8 cellular contexts compared by ENCODE assay signal in the genomic region with DNA sequence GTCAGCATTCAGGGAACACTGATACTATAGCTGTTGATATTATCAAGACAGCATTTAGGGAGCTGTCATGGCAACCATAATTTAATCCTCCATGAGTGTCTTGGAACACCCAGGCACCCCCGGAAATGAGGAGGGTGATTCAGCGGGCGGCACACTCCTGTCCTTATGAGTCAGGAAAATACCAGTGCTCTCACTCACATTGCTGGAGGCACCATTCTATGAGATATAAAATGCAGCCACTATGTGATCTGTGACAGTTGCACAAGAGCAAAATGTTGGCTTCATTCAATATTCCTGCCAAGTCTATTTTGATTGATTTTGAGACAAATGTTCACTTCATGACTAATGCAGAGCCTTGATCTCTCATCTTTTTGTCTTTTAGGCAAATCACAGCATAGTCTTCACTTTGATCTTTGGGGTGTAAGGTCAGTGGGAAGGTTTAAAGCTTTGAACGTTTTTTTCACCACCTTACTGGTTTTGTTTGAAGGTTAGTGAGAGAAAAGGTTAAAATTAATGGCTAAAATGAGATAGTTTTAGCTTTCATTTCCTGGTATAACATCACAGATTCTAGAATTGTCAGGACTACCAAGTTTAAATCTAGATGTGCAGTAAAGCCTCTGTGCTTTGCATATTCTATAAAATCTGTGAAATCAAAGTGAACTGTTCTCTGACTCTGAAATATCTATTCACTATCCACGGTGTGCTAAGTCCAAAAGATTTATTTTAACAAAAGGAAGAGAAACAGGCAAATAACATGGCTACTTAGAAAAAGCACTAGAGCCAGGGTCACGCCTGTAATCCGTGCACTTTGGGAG. TPM values are rescaled to one million over a fixed set of nuclear protein-coding genes. Genes with fewer than 3 reads are reported as not detected.
DNase-seq lines count a peak whose midpoint lies in the region; ATAC-seq, FAIRE-seq and TF ChIP-seq lines count a peak whose summit lies in the region.

No MANE protein-coding gene starts in this region.

- H4K20me1 ChIP-seq in endothelial cell of umbilical vein (replicated peaks; ENCODE audit: control insufficient read depth, extremely low read depth, insufficient read depth, low read length), result no peaks in the 10 kb centered on the region

- H3K4me1 ChIP-seq in endothelial cell of umbilical vein (ENCODE audit: control insufficient read depth, extremely low read depth, insufficient read depth, low read length) (peaks cover 35% of the 10 kb centered on the region), pancreas (peaks cover 47 to 73% (median 58%) of the 10 kb centered on the region in 3 donors)

- BruUV-seq in endothelial cell of umbilical vein (replicated peaks; lab: Mats Ljungman, UMichigan), result TSS peak; percentile 74

- TF ChIP-seq CTCF in endothelial cell of umbilical vein (IDR thresholded peaks at IDR 0.05; ENCODE audit: extremely low read depth in 1 of 2, insufficient read depth in 1 of 2, low read depth in 1 of 2, low read length in 2 of 2) (no peak), pancreas (IDR thresholded peaks at IDR 0.05) (no peak)

- dilution Hi-C loops in endothelial cell of umbilical vein (cut with MboI; ENCODE audit: extremely low pct_ligation_motif_present, low sequenced_read_pairs), result no loop called here

- peak; percentile 99 for DNase-seq in EL
- DNase-seq in NCI-H446 (lab: John Stamatoyannopoulos, UW), result peak; percentile 35 to 66
- DNase-seq in endothelial cell of umbilical vein (ENCODE audit: low read depth, low spot score), result peak; percentile 78
- DNase-seq in pancreas, result no peak
- no peak for DNase-seq in amygdala (lab: John Stamatoyannopoulos, UW)

- H3K27ac ChIP-seq in endothelial cell of umbilical vein (ENCODE audit: insufficient read depth, low read depth, low read length) (peak overlapping the region; percentile 77), pancreas (peak overlapping the region in 3 of 4 donors; percentile 8 to 88 (median 85))

- H3K27me3 ChIP-seq in endothelial cell of umbilical vein (ENCODE audit: control insufficient read depth in 2 of 2, insufficient read depth in 2 of 2, low read length in 2 of 2) (no peaks in the 10 kb centered on the region), pancreas (no peaks in the 10 kb centered on the region)

- H3K4me2 ChIP-seq in endothelial cell of umbilical vein (ENCODE audit: insufficient read depth, low read length), result peak overlapping the region; percentile 61

- POLR2A ChIA-PET in endothelial cell of umbilical vein (lab: Charles Lee), result interaction anchor here (0.9 kb wide), 1 partner anchor 52 kb away, joined by 3 read pairs; no protein-coding TSS in a partner anchor

- peak in 3 of 4 donors; percentile 20 to 55 (median 39) for ATAC-seq in pancreas
- ATAC-seq in GM21447 (IDR thresholded peaks at IDR 0.05; ENCODE audit: unreplicated experiment), result no peak
- no peak for ATAC-seq in HG02759 (IDR thresholded peaks at IDR 0.05; ENCODE audit: unreplicated experiment)
- no peak for ATAC-seq in GM18867 (IDR thresholded peaks at IDR 0.05; ENCODE audit: unreplicated experiment)

- intact Hi-C loops in endothelial cell of umbilical vein (cut with micrococcal nuclease), result loop anchor here (1.0 kb wide), 1 partner anchor 13 kb away; the partner anchor contains the start of gene ARHGAP12
- intact Hi-C loops in pancreas (cut with DNase I), result no loop called here

- H3K9ac ChIP-seq in endothelial cell of umbilical vein (replicated peaks; ENCODE audit: extremely low read depth, insufficient read depth, low read length), result peak overlapping the region; percentile 50

- no peaks in the 10 kb centered on the region for H3K9me1 ChIP-seq in endothelial cell of umbilical vein (replicated peaks; ENCODE audit: control insufficient read depth, extremely low read depth, insufficient read depth, low read length)

- no peak for TF ChIP-seq POLR2A in endothelial cell of umbilical vein (IDR thresholded peaks at IDR 0.05; ENCODE audit: low read depth, low read length)

- peak overlapping the region; percentile 23 for H2AFZ ChIP-seq in endothelial cell of umbilical vein (ENCODE audit: low read depth, low read length)

- H3K4me3 ChIP-seq in endothelial cell of umbilical vein (replicated peaks in 1 of 3; ENCODE audit: insufficient read depth in 1 of 3, low read depth in 1 of 3, low read length in 3 of 3), result no peak overlapping the region
- no peak overlapping the region for H3K4me3 ChIP-seq in pancreas

- H3K9me3 ChIP-seq in endothelial cell of umbilical vein (replicated peaks; ENCODE audit: control insufficient read depth, insufficient read depth, low read length) (no peaks in the 10 kb centered on the region), pancreas (no peaks in the 10 kb centered on the region)

- FAIRE-seq in endothelial cell of umbilical vein (lab: Jason Lieb, UNC), result peak; percentile 77
- FAIRE-seq in pancreas (lab: Jason Lieb, UNC), result no peak

- 47 to 48% methylated on average over 7 of the region's 7 CpGs for WGBS in pancreas, 2 donors

- H3K79me2 ChIP-seq in endothelial cell of umbilical vein (ENCODE audit: control insufficient read depth, insufficient read depth, low read length), result no peaks in the 10 kb centered on the region

- CTCF ChIA-PET in endothelial cell of umbilical vein (lab: Charles Lee), result interaction anchor here (1.0 to 1.3 kb wide), 5 partner anchors 11 to 104 kb away, joined by 3 to 10 read pairs (median 4); partner anchors contain the start of gene ARHGAP12

- no peaks in the 10 kb centered on the region for H3K36me3 ChIP-seq in endothelial cell of umbilical vein (ENCODE audit: control insufficient read depth in 2 of 2, extremely low read depth in 1 of 2, insufficient read depth in 2 of 2, low read length in 2 of 2)
- H3K36me3 ChIP-seq in pancreas, result no peaks in the 10 kb centered on the region

TF ChIP-seq in endothelial cell of umbilical vein, 7 proteins besides CTCF, POLR2A, EP300 and RAD21:
- peak; percentile 84 for TF ChIP-seq GATA2 (IDR thresholded peaks at IDR 0.05; ENCODE audit: insufficient read depth, insufficient read length, low read depth, low read length)
- peak; percentile 98 for TF ChIP-seq FOS (IDR thresholded peaks at IDR 0.05; ENCODE audit: borderline replicate concordance, insufficient read depth, low read length)
- TF ChIP-seq JUN (IDR thresholded peaks at IDR 0.05; ENCODE audit: borderline replicate concordance, insufficient read depth, insufficient read length, low read depth), result peak; percentile 90
- peak; percentile 74 for TF ChIP-seq POLR2AphosphoS5 (IDR thresholded peaks at IDR 0.05; ENCODE audit: insufficient read depth, low read depth, low read length)
- TF ChIP-seq EZH2 (IDR thresholded peaks at IDR 0.05; ENCODE audit: borderline replicate concordance, low read depth, low read length, severe bottlenecking), result no peak

RNA-seq across cellular contexts. Expression of gene ARHGAP12, which starts 12.4 kb away (rescaled TPM):
- total RNA-seq in endothelial cell of umbilical vein (19.2 and 19.3 TPM in 2 replicates), pancreas (10 to 100 TPM; 16.3 to 27.0 (median 21.3) TPM)
- polyA plus RNA-seq in endothelial cell of umbilical vein (3.7 and 5.8 TPM in 2 replicates), pancreas (10 to 100 TPM; 24.7 to 30.1 TPM)
- polyA plus RNA-seq in endothelial cell of umbilical vein (2011; cell fraction: cytosol; rRNA removed), result 5.7 TPM in 2 replicates
- polyA plus RNA-seq in endothelial cell of umbilical vein (2011; cell fraction: nucleus; rRNA removed), result 22.2 and 27.5 TPM in 2 replicates
- polyA plus RNA-seq in endothelial cell of umbilical vein (2012), result 14.0 TPM in 2 replicates
- 12.4 and 12.6 TPM in 2 replicates for polyA minus RNA-seq in endothelial cell of umbilical vein
- 6.5 TPM for polyA minus RNA-seq in endothelial cell of umbilical vein (2011; cell fraction: cytosol; rRNA and poly(A)+ RNA removed)
- 28.8 and 36.9 TPM in 2 replicates for polyA minus RNA-seq in endothelial cell of umbilical vein (2011; cell fraction: nucleus; rRNA and poly(A)+ RNA removed)

Comparison
In these comparisons a context has a peak if more than half of its experiments do, and no peak if none do; other contexts are left out.
1. DNase-seq: peak in EL (single experiment), NCI-H446 (2 of 2) and endothelial cell of umbilical vein (single experiment); none in pancreas (0 of 6) and amygdala (0 of 56).
2. ATAC-seq: peak in pancreas (3 of 4); none in GM21447 (single experiment), HG02759 (single experiment) and GM18867 (single experiment).